In the genomic region with DNA sequence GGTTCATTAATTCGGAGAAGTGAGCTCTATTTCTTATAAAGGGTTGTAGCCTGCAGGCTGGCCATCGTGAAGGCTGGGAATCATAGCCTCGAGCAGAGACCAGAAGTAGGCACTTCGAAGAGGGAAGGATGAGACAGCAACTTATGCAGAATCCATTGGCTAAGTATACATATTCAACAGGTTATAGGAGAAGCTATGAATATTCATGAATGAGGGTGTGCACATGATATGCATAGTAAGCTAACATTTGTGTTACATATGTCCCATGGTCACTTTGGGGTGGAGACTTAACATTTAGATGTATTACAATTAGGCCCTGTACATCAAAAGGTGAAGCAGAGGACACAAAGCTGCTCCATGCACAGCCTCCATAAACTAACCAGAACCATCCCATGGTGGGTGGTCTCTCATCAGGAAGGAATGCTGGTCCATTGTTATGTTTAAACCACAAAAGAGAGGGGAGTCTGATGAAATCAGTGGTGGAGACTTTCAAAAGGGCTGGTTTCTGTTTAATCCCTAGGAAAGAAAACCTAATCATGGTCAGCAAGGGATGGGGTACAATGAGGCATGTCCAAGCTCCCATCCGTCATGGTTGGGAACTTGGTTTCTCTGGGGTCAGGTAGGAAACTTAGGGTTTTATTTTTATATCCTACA, we compare ENCODE assay signal across 19 cellular contexts.
DNase-seq lines count a peak whose midpoint lies in the region; ATAC-seq, FAIRE-seq and TF ChIP-seq lines count a peak whose summit lies in the region.
"Had no signal": no experiment of that assay in that cellular context is flagged by ENCODE, and none has a peak within 500 bp of the region (broad histone marks: within the 10 kb centered on the region; RNA-seq: fewer than 3 reads in every experiment).

No MANE protein-coding gene starts in this region.

- intact Hi-C loops in MCF 10A (cut with micrococcal nuclease): no loop called here

- TF ChIP-seq CTCF in astrocyte of the cerebellum (IDR thresholded peaks at IDR 0.05; ENCODE audit: low read depth, low read length, missing control alignments) (no peak), MCF 10A (IDR thresholded peaks at IDR 0.05; ENCODE audit: unreplicated experiment) (no peak)

- no peak for ATAC-seq in HG03280 (IDR thresholded peaks at IDR 0.05; ENCODE audit: unreplicated experiment)
- ATAC-seq: SK-N-SH treated with all-trans-retinoic acid at 6 μM for 48 hours had no signal

- no peaks in the 10 kb centered on the region for H3K9me3 Mint-ChIP-seq in MCF 10A (ENCODE audit: unreplicated experiment)

- peaks cover 10% of the 10 kb centered on the region for H3K9me3 ChIP-seq in HUES48 (ENCODE audit: control insufficient read depth, insufficient read depth, low read length)
- no peaks in the 10 kb centered on the region for H3K9me3 ChIP-seq in iPS DF 6.9 (ENCODE audit: control insufficient read depth, insufficient read depth, low read length)

- peak; percentile 39 for DNase-seq in astrocyte of the cerebellum (ENCODE audit: low read depth)
- peak; percentile 37 for DNase-seq in iPS DF 6.9 (ENCODE audit: low read depth, low spot score)
- DNase-seq in urothelium cell line (ENCODE audit: low spot score): peak; percentile 10
- no peak for DNase-seq in HuH-7 (ENCODE audit: low spot score)
- DNase-seq in MCF 10A (ENCODE audit: unreplicated experiment): no peak
- DNase-seq: CD4-positive, alpha-beta T cell; DMS79 treated with DMSO at 0.1 percent for 48 hours; GF-D8; HCEC 1CT; MM.1S; NCI-H1105 treated with DMSO at 0.1 percent for 48 hours; NCI-H187 treated with DMSO at 0.1 percent for 48 hours; NCI-H446 treated with DMSO at 0.1 percent for 48 hours; NCI-H774 had no signal

- POLR2A ChIA-PET in MCF 10A (lab: Yijun Ruan, JAX): interaction anchor here (0.5 kb wide), 1 partner anchor 649 kb away, joined by 3 read pairs; no protein-coding TSS in a partner anchor

- peak overlapping the region; percentile 14; the same call in 1 of the 2 replicates for H3K9ac ChIP-seq in HUES48 (ENCODE audit: low read depth, low read length)
- H3K9ac ChIP-seq: KMS-11 had no signal

- H3K36me3 Mint-ChIP-seq in MCF 10A (ENCODE audit: insufficient read depth, unreplicated experiment): no peaks in the 10 kb centered on the region

- no TSS peak for BruUV-seq in MCF 10A (replicated peaks; lab: Mats Ljungman, UMichigan)

- H3K27me3 Mint-ChIP-seq in MCF 10A (ENCODE audit: insufficient read depth, unreplicated experiment): peaks cover 74% of the 10 kb centered on the region
- H3K27me3 Mint-ChIP-seq: CD4-positive, alpha-beta T cell had no signal

- in situ Hi-C loops in astrocyte of the cerebellum (cut with HindIII; ENCODE audit: low sequenced_read_pairs): no loop called here

- H3K4me1 Mint-ChIP-seq in MCF 10A (ENCODE audit: insufficient read depth, unreplicated experiment): no peaks in the 10 kb centered on the region
- H3K4me1 Mint-ChIP-seq: B cell had no signal

- H3K36me3 ChIP-seq in HUES48 (ENCODE audit: control insufficient read depth, insufficient read depth, low read length) (no peaks in the 10 kb centered on the region), iPS DF 6.9 (ENCODE audit: control insufficient read depth, insufficient read depth, low read length) (no peaks in the 10 kb centered on the region)

- CTCF ChIA-PET in MCF 10A (lab: Yijun Ruan, JAX): interaction anchor here (0.6 kb wide), 2 partner anchors 59 to 778 kb away, joined by 3 to 5 read pairs; no protein-coding TSS in a partner anchor

- H3K4me1 ChIP-seq in HUES48 (ENCODE audit: control insufficient read depth, insufficient read depth, low read length): peaks cover 37% of the 10 kb centered on the region
- peaks cover 1% of the 10 kb centered on the region; the same call in 1 of the 2 replicates for H3K4me1 ChIP-seq in iPS DF 6.9 (ENCODE audit: control insufficient read depth, insufficient read depth, low read length)

- WGBS in iPS DF 6.9 (ENCODE audit: insufficient coverage, insufficient read length): no CpG with 5 or more reads among the region's 5 CpGs

- H3K27me3 ChIP-seq in HUES48 (ENCODE audit: control insufficient read depth, insufficient read depth, low read length): no peaks in the 10 kb centered on the region
- H3K27me3 ChIP-seq in iPS DF 6.9 (ENCODE audit: control insufficient read depth, insufficient read depth, low read length): no peaks in the 10 kb centered on the region

- H3K27ac Mint-ChIP-seq in MCF 10A (ENCODE audit: low read depth, unreplicated experiment): no peak overlapping the region
- H3K27ac Mint-ChIP-seq: B cell; CD4-positive, alpha-beta T cell had no signal

- H3K27ac ChIP-seq in HUES48 (ENCODE audit: low read depth, low read length) (peak overlapping the region; percentile 75), iPS DF 6.9 (ENCODE audit: low read length) (no peak overlapping the region)
- H3K27ac ChIP-seq: KMS-11 had no signal

- FAIRE-seq in urothelium cell line (lab: Jason Lieb, UNC): no peak

- H3K4me3 ChIP-seq in HUES48 (ENCODE audit: low read depth, low read length): no peak overlapping the region; the same call in 1 of the 2 replicates
- no peak overlapping the region for H3K4me3 ChIP-seq in astrocyte of the cerebellum (ENCODE audit: low read depth, low read length)
- H3K4me3 ChIP-seq in iPS DF 6.9 (ENCODE audit: low read length): no peak overlapping the region

- H3K4me3 Mint-ChIP-seq in MCF 10A (ENCODE audit: unreplicated experiment): no peak overlapping the region
- H3K4me3 Mint-ChIP-seq: B cell; CD4-positive, alpha-beta T cell had no signal

Comparison
In these comparisons a context has a peak if more than half of its experiments do, and no peak if none do; other contexts are left out.
1. DNase-seq: peak in astrocyte of the cerebellum (single experiment), iPS DF 6.9 (single experiment) and urothelium cell line (single experiment); none in HuH-7 (single experiment) and MCF 10A (single experiment).